In the genomic region with DNA sequence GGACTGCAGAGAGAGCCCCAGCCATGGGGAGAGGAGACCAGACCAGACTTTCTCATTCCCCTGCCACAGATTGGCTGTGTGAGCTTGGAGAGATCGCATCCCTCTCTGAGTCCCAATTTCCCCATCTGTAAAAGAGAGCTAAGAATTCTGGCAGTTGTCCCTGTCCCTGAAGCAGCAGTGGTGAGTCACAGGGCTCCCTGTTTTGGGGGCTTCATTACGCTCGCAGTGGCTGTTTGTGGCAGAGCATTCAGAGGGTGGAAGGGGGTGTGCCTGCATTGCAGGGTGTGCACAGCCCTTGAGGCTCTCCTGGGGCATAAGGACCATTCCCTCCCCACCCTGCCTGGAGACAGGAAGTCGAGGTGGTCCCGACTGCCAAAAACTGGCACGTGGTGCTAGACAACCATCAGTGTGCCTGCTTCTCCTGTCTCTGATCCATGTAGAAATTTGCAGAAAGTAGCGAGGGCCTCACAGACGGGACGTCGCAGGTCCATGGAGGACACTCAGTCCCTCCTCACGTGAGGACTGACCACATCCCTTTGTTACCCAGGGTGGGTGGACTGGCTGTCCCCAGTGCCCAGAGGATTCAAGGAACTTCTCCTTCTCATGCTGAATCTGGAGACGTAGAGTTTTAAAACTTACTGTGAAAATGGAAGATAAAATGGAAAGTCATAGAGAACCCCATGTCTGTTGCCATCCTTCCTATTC, we compare ENCODE assay signal across 21 cellular contexts. TPM values are rescaled to one million over a fixed set of nuclear protein-coding genes. Genes with fewer than 3 reads are reported as not detected.
DNase-seq lines count a peak whose midpoint lies in the region; ATAC-seq and TF ChIP-seq lines count a peak whose summit lies in the region.
"Had no signal": no experiment of that assay in that cellular context is flagged by ENCODE, and none has a peak within 500 bp of the region (broad histone marks: within the 10 kb centered on the region; RNA-seq: fewer than 3 reads in every experiment).

No MANE protein-coding gene starts in this region.

- no peaks in the 10 kb centered on the region for H3K9me3 ChIP-seq in CD4-positive, CD25-positive, alpha-beta regulatory T cell (ENCODE audit: control insufficient read depth in 2 of 2, low read length in 2 of 2)
- H3K9me3 ChIP-seq in MM.1S (replicated peaks; ENCODE audit: insufficient read depth, low read length): no peaks in the 10 kb centered on the region
- H3K9me3 ChIP-seq: A549, mucosa of descending colon, uterus had no signal

- intact Hi-C loops in activated CD4-positive, alpha-beta T cell treated with anti-CD3 and anti-CD28 coated beads, Interleukin-2, amount 10 ng/mL, durations not matched to agents 24 days and 14 days (cut with micrococcal nuclease): no loop called here
- intact Hi-C loops in posterior vena cava (cut with DNase I): loop anchor here in 1 of 2 donors (10.0 kb wide), 1 partner anchor 158 kb away; no protein-coding TSS in a partner anchor

- H3K9ac ChIP-seq in MM.1S (ENCODE audit: low read length): no peak overlapping the region

- no peaks in the 10 kb centered on the region for H4K20me1 ChIP-seq in MM.1S (ENCODE audit: insufficient read depth, low read length)

- H3K36me3 Mint-ChIP-seq in activated CD4-positive, alpha-beta T cell treated with anti-CD3 and anti-CD28 coated beads, Interleukin-2, amount 10 ng/mL, durations not matched to agents 24 days and 14 days (ENCODE audit: low read depth): peaks cover 44% of the 10 kb centered on the region
- peaks cover 12% of the 10 kb centered on the region for H3K36me3 Mint-ChIP-seq in CD4-positive, CD25-positive, alpha-beta regulatory T cell
- no peaks in the 10 kb centered on the region for H3K36me3 Mint-ChIP-seq in central memory CD8-positive, alpha-beta T cell (ENCODE audit: insufficient read depth)

- peaks cover 14% of the 10 kb centered on the region for H3K4me1 ChIP-seq in CD4-positive, CD25-positive, alpha-beta regulatory T cell (ENCODE audit: control insufficient read depth, insufficient read depth, low read length, poor library complexity, severe bottlenecking)
- peaks cover 7% of the 10 kb centered on the region; the same call in 1 of the 2 replicates for H3K4me1 ChIP-seq in MM.1S (ENCODE audit: low read length)
- H3K4me1 ChIP-seq: A549, uterus had no signal

- H3K27me3 Mint-ChIP-seq in activated CD4-positive, alpha-beta T cell treated with anti-CD3 and anti-CD28 coated beads, Interleukin-2, amount 10 ng/mL, durations not matched to agents 24 days and 14 days: no peaks in the 10 kb centered on the region
- no peaks in the 10 kb centered on the region for H3K27me3 Mint-ChIP-seq in CD4-positive, CD25-positive, alpha-beta regulatory T cell
- no peaks in the 10 kb centered on the region for H3K27me3 Mint-ChIP-seq in central memory CD8-positive, alpha-beta T cell

- CTCF ChIA-PET in HEK293T (lab: Yijun Ruan, JAX): no interaction called here

- peaks cover 51% of the 10 kb centered on the region for H3K4me1 Mint-ChIP-seq in activated CD4-positive, alpha-beta T cell treated with anti-CD3 and anti-CD28 coated beads, Interleukin-2, amount 10 ng/mL, durations not matched to agents 24 days and 14 days
- peaks cover 4 to 45% (median 24%) of the 10 kb centered on the region in 4 donors for H3K4me1 Mint-ChIP-seq in CD4-positive, CD25-positive, alpha-beta regulatory T cell
- peaks cover 12% of the 10 kb centered on the region for H3K4me1 Mint-ChIP-seq in central memory CD8-positive, alpha-beta T cell

- in situ Hi-C loops in brain microvascular endothelial cell (cut with HindIII; ENCODE audit: low pct_ligation_motif_present, low sequenced_read_pairs): no loop called here

- no peaks in the 10 kb centered on the region for H3K9me3 Mint-ChIP-seq in activated CD4-positive, alpha-beta T cell treated with anti-CD3 and anti-CD28 coated beads, Interleukin-2, amount 10 ng/mL, durations not matched to agents 24 days and 14 days
- no peaks in the 10 kb centered on the region for H3K9me3 Mint-ChIP-seq in CD4-positive, CD25-positive, alpha-beta regulatory T cell
- H3K9me3 Mint-ChIP-seq in central memory CD8-positive, alpha-beta T cell: no peaks in the 10 kb centered on the region
- H3K9me3 Mint-ChIP-seq: effector memory CD8-positive, alpha-beta T cell; IgD-negative memory B cell had no signal

- no peak for TF ChIP-seq CTCF in brain microvascular endothelial cell (IDR thresholded peaks at IDR 0.05; ENCODE audit: low read depth, low read length, missing control alignments)
- TF ChIP-seq CTCF in MM.1S (IDR thresholded peaks at IDR 0.05; ENCODE audit: low read length): no peak

- H3K79me2 ChIP-seq in MM.1S (ENCODE audit: low read length): peaks cover 85% of the 10 kb centered on the region
- H3K79me2 ChIP-seq: hepatocyte had no signal

- no peaks in the 10 kb centered on the region for H3K27me3 ChIP-seq in CD4-positive, CD25-positive, alpha-beta regulatory T cell (ENCODE audit: control insufficient read depth, insufficient read depth, low read length)
- H3K27me3 ChIP-seq in brain microvascular endothelial cell (replicated peaks) (no peaks in the 10 kb centered on the region), MM.1S (replicated peaks; ENCODE audit: insufficient read depth, low read length) (no peaks in the 10 kb centered on the region)
- H3K27me3 ChIP-seq: hepatocyte, uterus had no signal

- no peaks in the 10 kb centered on the region for H3K9me2 ChIP-seq in MM.1S (replicated peaks; ENCODE audit: insufficient read depth, low read length)

- H3K4me3 ChIP-seq in CD4-positive, CD25-positive, alpha-beta regulatory T cell (ENCODE audit: low read depth, low read length): no peak overlapping the region
- H3K4me3 ChIP-seq in brain microvascular endothelial cell (ENCODE audit: low read depth, low read length) (no peak overlapping the region), MM.1S (ENCODE audit: low read length) (no peak overlapping the region)
- H3K4me3 ChIP-seq: A549, hepatocyte, mucosa of descending colon, uterus had no signal

- H2AFZ ChIP-seq in MM.1S (ENCODE audit: low read length): no peak overlapping the region
- H2AFZ ChIP-seq: hepatocyte had no signal

- POLR2A ChIA-PET in HEK293T (lab: Yijun Ruan, JAX): no interaction called here

- no peak for DNase-seq in activated CD4-positive, alpha-beta T cell treated with anti-CD3 and anti-CD28 coated beads, Interleukin-2, amount 10 ng/mL, durations not matched to agents 24 days and 14 days
- no peak for DNase-seq in activated CD4-positive, alpha-beta T cell treated with anti-CD3 and anti-CD28 coated beads for 1 hour
- DNase-seq in CD4-positive, CD25-positive, alpha-beta regulatory T cell: no peak
- DNase-seq in central memory CD8-positive, alpha-beta T cell (ENCODE audit: low spot score in 2 of 2): no peak
- DNase-seq in posterior vena cava (ENCODE audit: low spot score) (peak; percentile 70), HEK293T (ENCODE audit: extremely low spot score) (no peak), brain microvascular endothelial cell (no peak), MM.1S (no peak)
- DNase-seq: activated effector memory CD4-positive, alpha-beta T cell treated with Interleukin-2 at 50 U/mL for 16 hours; effector memory CD8-positive, alpha-beta T cell; kidney glomerular epithelial cell; mucosa of descending colon; NCI-H1105; NCI-H2171; NCI-H82; uterus had no signal

- peak overlapping the region; percentile 70 for H3K27ac Mint-ChIP-seq in activated CD4-positive, alpha-beta T cell treated with anti-CD3 and anti-CD28 coated beads, Interleukin-2, amount 10 ng/mL, durations not matched to agents 24 days and 14 days
- peak overlapping the region; percentile 48 to 82 (median 56) for H3K27ac Mint-ChIP-seq in CD4-positive, CD25-positive, alpha-beta regulatory T cell
- peak overlapping the region; percentile 75 for H3K27ac Mint-ChIP-seq in central memory CD8-positive, alpha-beta T cell (ENCODE audit: low read depth)
- H3K27ac Mint-ChIP-seq: IgD-negative memory B cell had no signal

- H3K36me3 ChIP-seq in CD4-positive, CD25-positive, alpha-beta regulatory T cell (ENCODE audit: control insufficient read depth, insufficient read depth, low read length): no peaks in the 10 kb centered on the region
- H3K36me3 ChIP-seq in brain microvascular endothelial cell (replicated peaks): no peaks in the 10 kb centered on the region
- H3K36me3 ChIP-seq in MM.1S (replicated peaks; ENCODE audit: insufficient read depth, low read length): no peaks in the 10 kb centered on the region
- H3K36me3 ChIP-seq: uterus had no signal

- H3K4me2 ChIP-seq in MM.1S (ENCODE audit: low read depth, low read length): no peak overlapping the region
- H3K4me2 ChIP-seq: A549, hepatocyte had no signal

- ATAC-seq in CD4-positive, CD25-positive, alpha-beta regulatory T cell (ENCODE audit: low read depth in 2 of 2): no peak
- no peak for ATAC-seq in central memory CD8-positive, alpha-beta T cell (replicated peaks; ENCODE audit: extremely low read depth, poor library complexity, severe bottlenecking)
- ATAC-seq: A549; effector memory CD8-positive, alpha-beta T cell; mucosa of descending colon; Panc1 had no signal

- H3K27ac ChIP-seq in CD4-positive, CD25-positive, alpha-beta regulatory T cell (ENCODE audit: insufficient read depth, low read length, poor library complexity, severe bottlenecking): no peak overlapping the region
- no peak overlapping the region for H3K27ac ChIP-seq in brain microvascular endothelial cell
- H3K27ac ChIP-seq in MM.1S (ENCODE audit: low read length): no peak overlapping the region
- H3K27ac ChIP-seq: A549, hepatocyte, uterus had no signal

- no peaks in the 10 kb centered on the region for H3F3A ChIP-seq in MM.1S (ENCODE audit: insufficient read depth, low read length)

- H3K4me3 Mint-ChIP-seq in activated CD4-positive, alpha-beta T cell treated with anti-CD3 and anti-CD28 coated beads, Interleukin-2, amount 10 ng/mL, durations not matched to agents 24 days and 14 days: no peak overlapping the region
- H3K4me3 Mint-ChIP-seq in CD4-positive, CD25-positive, alpha-beta regulatory T cell: no peak overlapping the region
- no peak overlapping the region for H3K4me3 Mint-ChIP-seq in central memory CD8-positive, alpha-beta T cell
- H3K4me3 Mint-ChIP-seq: IgD-negative memory B cell had no signal

TF ChIP-seq in HEK293T, 16 proteins besides CTCF, POLR2A, EP300 and RAD21 (continues in another document):
- no peak for TF ChIP-seq ZNF384 (IDR thresholded peaks at IDR 0.05)
- TF ChIP-seq, protein P1, sequence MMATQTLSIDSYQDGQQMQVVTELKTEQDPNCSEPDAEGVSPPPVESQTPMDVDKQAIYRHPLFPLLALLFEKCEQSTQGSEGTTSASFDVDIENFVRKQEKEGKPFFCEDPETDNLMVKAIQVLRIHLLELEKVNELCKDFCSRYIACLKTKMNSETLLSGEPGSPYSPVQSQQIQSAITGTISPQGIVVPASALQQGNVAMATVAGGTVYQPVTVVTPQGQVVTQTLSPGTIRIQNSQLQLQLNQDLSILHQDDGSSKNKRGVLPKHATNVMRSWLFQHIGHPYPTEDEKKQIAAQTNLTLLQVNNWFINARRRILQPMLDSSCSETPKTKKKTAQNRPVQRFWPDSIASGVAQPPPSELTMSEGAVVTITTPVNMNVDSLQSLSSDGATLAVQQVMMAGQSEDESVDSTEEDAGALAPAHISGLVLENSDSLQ (IDR thresholded peaks at IDR 0.05): no peak
- TF ChIP-seq BHLHE40 (IDR thresholded peaks at IDR 0.05; ENCODE audit: borderline replicate concordance): no peak

RNA-seq across cellular contexts. Expression of a gene that starts 35.3 kb away (rescaled TPM):
- total RNA-seq in activated CD4-positive, alpha-beta T cell treated with anti-CD3 and anti-CD28 coated beads, Interleukin-2, amount 10 ng/mL, durations not matched to agents 24 days and 14 days: 67.3 and 70.4 TPM in 2 replicates
- 7.0 TPM for total RNA-seq in CD4-positive, CD25-positive, alpha-beta regulatory T cell
- 1 to 10 TPM; 1.6 to 3.6 (median 1.9) TPM for polyA plus RNA-seq in CD4-positive, CD25-positive, alpha-beta regulatory T cell
- 1 to 10 TPM; 6.9 to 8.2 TPM for total RNA-seq in posterior vena cava
- total RNA-seq: osteocyte had no signal
